Comparison of ENCODE assay signal across 10 cellular contexts in genomic region chr2:215136669-215137328, GRCh38. TPM values are rescaled to one million over a fixed set of nuclear protein-coding genes. Genes with fewer than 3 reads are reported as not detected.
DNase-seq lines count a peak whose midpoint lies in the region; ATAC-seq and TF ChIP-seq lines count a peak whose summit lies in the region.
"Had no signal": no experiment of that assay in that cellular context is flagged by ENCODE, and none has a peak within 500 bp of the region (broad histone marks: within the 10 kb centered on the region; RNA-seq: fewer than 3 reads in every experiment).

No MANE protein-coding gene starts in this region.

- no peaks in the 10 kb centered on the region for H3K36me3 Mint-ChIP-seq in endodermal cell (ENCODE audit: low read depth)
- H3K36me3 Mint-ChIP-seq: CD4-positive, CD25-positive, alpha-beta regulatory T cell had no signal

- DNase-seq in A673 (ENCODE audit: low spot score) (peak; percentile 18), T47D (ENCODE audit: low read depth in 1 of 2, low spot score in 1 of 2) (peak; percentile 7 to 62), GM13976 (ENCODE audit: low spot score) (no peak), NCI-H446 (lab: John Stamatoyannopoulos, UW) (no peak), endodermal cell (no peak), G401 (ENCODE audit: low spot score) (no peak)
- DNase-seq: CD4-positive, CD25-positive, alpha-beta regulatory T cell had no signal

- H3K27ac ChIP-seq in A673 (ENCODE audit: low read depth, low read length, poor library complexity, severe bottlenecking) (no peak overlapping the region), endodermal cell (ENCODE audit: low read depth, low read length) (no peak overlapping the region)
- H3K27ac ChIP-seq: KMS-11 had no signal

- TF ChIP-seq CTCF in A673 (conservative IDR thresholded peaks at IDR 0.05; ENCODE audit: low read depth, low read length) (no peak), GM13976 (IDR thresholded peaks at IDR 0.05; ENCODE audit: borderline replicate concordance, control extremely low read depth, extremely low read depth, insufficient read depth, missing control alignments) (no peak), endodermal cell (conservative IDR thresholded peaks at IDR 0.05) (no peak)

- in situ Hi-C loops in T47D (cut with HindIII; ENCODE audit: low pct_unique_long_range_greater_than_20kb, low sequenced_read_pairs) (no loop called here), GM13976 (cut with MboI; ENCODE audit: low sequenced_read_pairs, unreplicated experiment) (no loop called here), G401 (cut with HindIII; ENCODE audit: low sequenced_read_pairs) (no loop called here)

- CTCF ChIA-PET in A673 (lab: Charles Lee): no interaction called here

- H3K27me3 ChIP-seq in A673 (replicated peaks; ENCODE audit: insufficient read depth, low read depth, low read length, poor library complexity): no peaks in the 10 kb centered on the region
- no peaks in the 10 kb centered on the region for H3K27me3 ChIP-seq in endodermal cell (ENCODE audit: control insufficient read depth, insufficient read depth, low read length, poor library complexity, severe bottlenecking)

- no TSS peak for BruUV-seq in A673 (replicated peaks; lab: Mats Ljungman, UMichigan)

- H3K36me3 ChIP-seq in A673 (ENCODE audit: insufficient read depth, low read length, poor library complexity, severe bottlenecking) (no peaks in the 10 kb centered on the region), endodermal cell (ENCODE audit: control insufficient read depth, insufficient read depth, low read length) (no peaks in the 10 kb centered on the region)

- H3K4me3 ChIP-seq in A673 (ENCODE audit: low read depth, low read length, poor library complexity, severe bottlenecking) (no peak overlapping the region), endodermal cell (ENCODE audit: low read length) (no peak overlapping the region)

- H3K9me3 ChIP-seq in A673 (ENCODE audit: low read depth, low read length, poor library complexity, severe bottlenecking) (no peaks in the 10 kb centered on the region), endodermal cell (ENCODE audit: control insufficient read depth, low read length) (no peaks in the 10 kb centered on the region)

- 77% methylated on average over 2 of the region's 3 CpGs; no CpG with 5 or more reads in 1 of the 2 experiments for WGBS in endodermal cell (ENCODE audit: insufficient coverage in 1 of 2, insufficient read length in 1 of 2), 2 experiments

- H3K9ac ChIP-seq in endodermal cell (ENCODE audit: extremely low read depth, low read length, poor library complexity, severe bottlenecking): no peak overlapping the region
- H3K9ac ChIP-seq: KMS-11 had no signal

- POLR2A ChIA-PET in A673 (lab: Charles Lee; ENCODE audit: low non-redundant PET): no interaction called here

- no peaks in the 10 kb centered on the region for H3K27me3 Mint-ChIP-seq in endodermal cell (ENCODE audit: insufficient read depth)

- intact Hi-C loops in A673 (cut with micrococcal nuclease; ENCODE audit: unreplicated experiment): no loop called here

- no peak overlapping the region for H3K27ac Mint-ChIP-seq in endodermal cell
- H3K27ac Mint-ChIP-seq: CD4-positive, CD25-positive, alpha-beta regulatory T cell had no signal

- no peak overlapping the region for H3K4me3 Mint-ChIP-seq in endodermal cell
- H3K4me3 Mint-ChIP-seq: CD4-positive, CD25-positive, alpha-beta regulatory T cell had no signal

- no peaks in the 10 kb centered on the region for H3K9me3 Mint-ChIP-seq in endodermal cell

- H3K4me1 Mint-ChIP-seq in endodermal cell: peaks cover 2% of the 10 kb centered on the region
- H3K4me1 Mint-ChIP-seq: CD4-positive, CD25-positive, alpha-beta regulatory T cell had no signal

- ATAC-seq in GM19397 (IDR thresholded peaks at IDR 0.05; ENCODE audit: unreplicated experiment) (peak; percentile 44), HG03378 (IDR thresholded peaks at IDR 0.05; ENCODE audit: unreplicated experiment) (peak; percentile 59)

- H3K4me1 ChIP-seq in A673 (ENCODE audit: insufficient read depth, low read length, poor library complexity, severe bottlenecking) (peaks cover 23% of the 10 kb centered on the region), endodermal cell (ENCODE audit: control insufficient read depth, insufficient read depth, low read length) (no peaks in the 10 kb centered on the region)

RNA-seq across cellular contexts. Expression of gene ABCA12, which starts 1.6 kb away (rescaled TPM):
- total RNA-seq in A673 (2021): 0.04 TPM in 1 of 2 replicates, not detected in the other
- total RNA-seq in endodermal cell: under 1 TPM in 1 of 2 donors, not detected in 1; 0.07 TPM
- 0.11 TPM for polyA plus RNA-seq in endodermal cell (2013, experiment 1 of 2)
- 0.50 TPM for polyA plus RNA-seq in endodermal cell (2013, experiment 2 of 2)
- total RNA-seq in G401 (2014; rRNA removed; shearing (Covaris generic)): not detected in 2 replicates
- total RNA-seq: CD4-positive, CD25-positive, alpha-beta regulatory T cell had no signal
- polyA plus RNA-seq: CD4-positive, CD25-positive, alpha-beta regulatory T cell had no signal

Comparison
In these comparisons a context has a peak if more than half of its experiments do, and no peak if none do; other contexts are left out.
1. DNase-seq: peak in A673 (single experiment) and T47D (2 of 2); none in GM13976 (single experiment), NCI-H446 (0 of 2), endodermal cell (single experiment) and G401 (single experiment).